Comparison of ENCODE assay signal across 13 cellular contexts in the genomic region with DNA sequence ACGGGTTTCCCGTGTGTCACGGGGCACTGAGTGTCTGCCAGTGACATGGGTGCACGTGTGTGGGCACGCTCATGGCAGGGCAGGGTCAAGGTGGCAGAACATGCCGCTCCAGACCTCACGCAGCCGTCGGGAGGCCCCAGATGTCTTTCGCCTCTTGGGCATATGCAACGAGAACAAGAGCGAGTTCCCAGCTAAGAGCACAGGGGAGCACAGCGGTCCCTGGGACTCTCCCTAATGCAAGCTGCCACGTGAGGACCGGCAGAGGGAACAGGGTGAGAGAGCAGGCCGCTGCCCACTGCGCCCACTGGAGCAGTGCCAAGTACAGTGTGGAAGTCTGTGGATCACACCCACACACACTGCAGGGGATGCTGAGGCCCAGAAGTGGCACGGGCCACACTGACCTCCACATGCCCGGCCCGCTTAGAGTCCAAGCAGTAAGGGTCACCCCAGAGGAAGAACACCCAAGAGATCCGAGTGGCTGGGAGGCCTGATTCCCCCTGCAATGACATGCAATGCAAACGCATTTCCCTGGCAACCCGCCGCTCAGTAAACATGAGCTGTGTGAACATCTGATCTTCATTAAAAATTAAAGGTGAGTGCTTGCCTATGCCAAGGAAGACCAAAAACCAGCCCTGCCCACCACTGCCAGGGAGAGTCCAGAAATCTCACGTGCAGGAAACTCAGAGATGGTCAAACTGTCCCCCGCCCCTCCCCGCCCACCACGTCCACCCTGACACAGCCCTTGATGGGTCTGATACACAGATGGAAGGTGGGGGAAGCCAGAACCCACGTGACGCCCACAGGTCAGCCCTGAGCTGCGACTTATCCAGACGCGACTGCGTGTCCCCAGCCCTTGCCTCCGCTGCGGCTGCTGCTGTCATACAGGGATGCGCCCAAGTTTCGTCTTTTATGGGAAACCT. TPM values are rescaled to one million over a fixed set of nuclear protein-coding genes. Genes with fewer than 3 reads are reported as not detected.
DNase-seq lines count a peak whose midpoint lies in the region; ATAC-seq and TF ChIP-seq lines count a peak whose summit lies in the region.
"Had no signal": no experiment of that assay in that cellular context is flagged by ENCODE, and none has a peak within 500 bp of the region (broad histone marks: within the 10 kb centered on the region; RNA-seq: fewer than 3 reads in every experiment).

No MANE protein-coding gene starts in this region.

- DNase-seq in DMS 273 (lab: John Stamatoyannopoulos, UW; ENCODE audit: unreplicated experiment) (peak; percentile 20), DMS 273 treated with DMSO at 0.1 percent for 48 hours (lab: John Stamatoyannopoulos, UW) (no peak), NCI-H748 (lab: John Stamatoyannopoulos, UW; ENCODE audit: unreplicated experiment) (peak; percentile 38), fibroblast of villous mesenchyme (ENCODE audit: low read depth) (peak; percentile 48), psoas muscle (no peak), cerebellar nuclear complex (lab: John Stamatoyannopoulos, UW) (no peak), NCI-H510A treated with DMSO at 0.1 percent for 48 hours (lab: John Stamatoyannopoulos, UW) (no peak)
- DNase-seq: activated T-cell treated with anti-CD3 and anti-CD28 coated beads, Interleukin-2, amount 50 U/mL, for 24 hours; foreskin keratinocyte; mammary epithelial cell had no signal

- H3K9me3 ChIP-seq in psoas muscle, result no peaks in the 10 kb centered on the region
- H3K9me3 ChIP-seq: tibial nerve had no signal

- H3K27ac ChIP-seq in psoas muscle, result no peak overlapping the region
- H3K27ac ChIP-seq: 22Rv1, foreskin keratinocyte, tibial nerve had no signal

- H3K36me3 ChIP-seq in psoas muscle (ENCODE audit: insufficient read depth in 1 of 2, low read depth in 1 of 2), result peaks cover 0 to 17% of the 10 kb centered on the region in 2 donors

- 68 to 78% (median 69%) methylated on average over 38 of the region's 38 CpGs for WGBS in psoas muscle, 3 donors

- no peak overlapping the region for H3K4me3 ChIP-seq in fibroblast of villous mesenchyme (ENCODE audit: low read depth, low read length)
- no peak overlapping the region for H3K4me3 ChIP-seq in psoas muscle
- H3K4me3 ChIP-seq: tibial nerve had no signal

- ATAC-seq in psoas muscle (peak in 3 of 4 donors; percentile 16 to 32 (median 24)), GM18861 (IDR thresholded peaks at IDR 0.05; ENCODE audit: unreplicated experiment) (no peak)
- ATAC-seq: foreskin keratinocyte had no signal

- intact Hi-C loops in psoas muscle (cut with DNase I), result no loop called here

- H3K27me3 ChIP-seq in psoas muscle (ENCODE audit: insufficient read depth in 3 of 3, low read length in 2 of 3), result no peaks in the 10 kb centered on the region
- H3K27me3 ChIP-seq: foreskin keratinocyte, tibial nerve had no signal

- no peak for TF ChIP-seq CTCF in fibroblast of villous mesenchyme (IDR thresholded peaks at IDR 0.05; ENCODE audit: insufficient read depth, low read depth, low read length)
- no peak for TF ChIP-seq CTCF in psoas muscle (IDR thresholded peaks at IDR 0.05)

- H3K4me1 ChIP-seq in psoas muscle, result peaks cover 35% of the 10 kb centered on the region

RNA-seq across cellular contexts. Expression of a gene that starts 11.7 kb away (rescaled TPM):
- total RNA-seq in fibroblast of villous mesenchyme (37.7 and 38.9 TPM in 2 replicates), psoas muscle (10 to 100 TPM; 26.9 to 38.1 (median 33.9) TPM)
- polyA plus RNA-seq in psoas muscle, result 10 to 100 TPM; 13.0 to 26.8 (median 24.8) TPM

RNA-seq across cellular contexts. Expression of a gene that starts 36.1 kb away (rescaled TPM):
- total RNA-seq in fibroblast of villous mesenchyme (12.5 and 14.5 TPM in 2 replicates), psoas muscle (10 to 100 TPM; 15.7 to 25.0 (median 20.6) TPM)
- 10 to 100 TPM; 11.7 to 19.0 (median 14.8) TPM for polyA plus RNA-seq in psoas muscle

Comparison
In these comparisons a context has a peak if more than half of its experiments do, and no peak if none do; other contexts are left out.
1. DNase-seq: peak in DMS 273 (single experiment), NCI-H748 (single experiment) and fibroblast of villous mesenchyme (single experiment); none in DMS 273 treated with DMSO at 0.1 percent for 48 hours (single experiment), psoas muscle (0 of 2), cerebellar nuclear complex (0 of 2) and NCI-H510A treated with DMSO at 0.1 percent for 48 hours (single experiment).